ENCODE assay signal across 9 cellular contexts in genomic region chr6:35297541-35298481, GRCh38. TPM values are rescaled to one million over a fixed set of nuclear protein-coding genes. Genes with fewer than 3 reads are reported as not detected.
DNase-seq lines count a peak whose midpoint lies in the region; ATAC-seq and TF ChIP-seq lines count a peak whose summit lies in the region.
"Had no signal": no experiment of that assay in that cellular context is flagged by ENCODE, and none has a peak within 500 bp of the region (broad histone marks: within the 10 kb centered on the region; RNA-seq: fewer than 3 reads in every experiment).

TSS of gene DEF6 (plus strand) at chr6:35297818. CDS start at chr6:35297857, 39 bp downstream.

- no peak for DNase-seq in BJ (ENCODE audit: low read depth)
- peak; percentile 20 for DNase-seq in NCI-H748 treated with DMSO at 0.1 percent for 48 hours (lab: John Stamatoyannopoulos, UW)
- DNase-seq in activated CD8-positive, alpha-beta T cell treated with anti-CD3 and anti-CD28 coated beads for 36 hours: peak; percentile 95
- peak; percentile 80 to 83 (median 81) for DNase-seq in effector memory CD4-positive, alpha-beta T cell
- DNase-seq in mesenteric fat pad (ENCODE audit: low spot score): peak; percentile 93
- peak; percentile 73 to 81 for DNase-seq in stimulated activated CD8-positive, alpha-beta memory T cell treated with anti-CD3 and anti-CD28 coated beads, Interleukin-2, amount 100 ng/mL, for 1 hour (ENCODE audit: low read depth in 2 of 2)

- H3K4me3 ChIP-seq in BJ (ENCODE audit: low read depth, low read length): peak within 1 kb of the TSS; percentile 47
- peak within 1 kb of the TSS; percentile 91 for H3K4me3 ChIP-seq in effector memory CD4-positive, alpha-beta T cell (ENCODE audit: insufficient read depth, low read depth, low read length, poor library complexity, severe bottlenecking)
- H3K4me3 ChIP-seq: SK-N-MC had no signal

- H3K9me3 Mint-ChIP-seq in activated CD8-positive, alpha-beta T cell treated with anti-CD3 and anti-CD28 coated beads for 36 hours: no peaks in the 10 kb centered on the region

- TF ChIP-seq CTCF in BJ (IDR thresholded peaks at IDR 0.05; ENCODE audit: insufficient read depth, low read depth, low read length): peak; percentile 73
- TF ChIP-seq CTCF in activated CD8-positive, alpha-beta T cell treated with anti-CD3 and anti-CD28 coated beads for 36 hours (IDR thresholded peaks at IDR 0.05): peak; percentile 93

- no peaks in the 10 kb centered on the region for H3K27me3 ChIP-seq in BJ (ENCODE audit: control insufficient read depth, insufficient read depth, low read length)
- H3K27me3 ChIP-seq in effector memory CD4-positive, alpha-beta T cell (replicated peaks; ENCODE audit: control insufficient read depth, insufficient read depth, low read length, poor library complexity, severe bottlenecking): no peaks in the 10 kb centered on the region

- peaks cover 45% of the 10 kb centered on the region for H3K4me1 Mint-ChIP-seq in activated CD8-positive, alpha-beta T cell treated with anti-CD3 and anti-CD28 coated beads for 36 hours (ENCODE audit: low read depth)

- POLR2A ChIA-PET in BJ (lab: Charles Lee): no interaction called here
- POLR2A ChIA-PET in activated CD8-positive, alpha-beta T cell treated with anti-CD3 and anti-CD28 coated beads for 36 hours (lab: Charles Lee): interaction anchor here (0.6 to 5.9 kb wide), 19 partner anchors 8 to 178 kb away, joined by 3 to 36 read pairs (median 4); partner anchors contain the start of genes FANCE, PPARD and RPL10A

- TF ChIP-seq POLR2A in GM19193 (IDR thresholded peaks at IDR 0.05; ENCODE audit: extremely low read depth, insufficient read depth, insufficient read length): peak; percentile 64

- peaks cover 45% of the 10 kb centered on the region for H3K4me1 ChIP-seq in effector memory CD4-positive, alpha-beta T cell (ENCODE audit: control insufficient read depth, insufficient read depth, low read length, poor library complexity, severe bottlenecking)

- H3K36me3 ChIP-seq in BJ (ENCODE audit: control insufficient read depth, insufficient read depth, low read length): peaks cover 13% of the 10 kb centered on the region
- H3K36me3 ChIP-seq in effector memory CD4-positive, alpha-beta T cell (ENCODE audit: control insufficient read depth, insufficient read depth, low read length): peaks cover 24% of the 10 kb centered on the region

- CTCF ChIA-PET in BJ (lab: Yijun Ruan, JAX): interaction anchor here (0.6 to 6.2 kb wide), 17 partner anchors 11 to 244 kb away, joined by 3 to 57 read pairs (median 4); partner anchors contain the start of genes FANCE and RPL10A
- CTCF ChIA-PET in activated CD8-positive, alpha-beta T cell treated with anti-CD3 and anti-CD28 coated beads for 36 hours (lab: Charles Lee): interaction anchor here (0.6 to 7.5 kb wide), 26 partner anchors 9 to 434 kb away, joined by 3 to 241 read pairs (median 4); partner anchors contain the start of genes FANCE, PPARD and ZNF76

- no peaks in the 10 kb centered on the region for H3K9me3 ChIP-seq in effector memory CD4-positive, alpha-beta T cell (ENCODE audit: control insufficient read depth, low read length)

- H3K36me3 Mint-ChIP-seq in activated CD8-positive, alpha-beta T cell treated with anti-CD3 and anti-CD28 coated beads for 36 hours (ENCODE audit: low read depth): peaks cover 37% of the 10 kb centered on the region

- ATAC-seq in HG03439 (IDR thresholded peaks at IDR 0.05; ENCODE audit: unreplicated experiment): peak; percentile 52
- peak; percentile 75 for ATAC-seq in activated CD8-positive, alpha-beta T cell treated with anti-CD3 and anti-CD28 coated beads for 36 hours

- intact Hi-C loops in activated CD8-positive, alpha-beta T cell treated with anti-CD3 and anti-CD28 coated beads for 36 hours (cut with micrococcal nuclease): loop anchor here (1.0 to 5.0 kb wide), 3 partner anchors 29 to 169 kb away; partner anchors contain the start of gene RPL10A

- peak within 1 kb of the TSS; percentile 92 for H3K4me3 Mint-ChIP-seq in activated CD8-positive, alpha-beta T cell treated with anti-CD3 and anti-CD28 coated beads for 36 hours

- peak within 1 kb of the TSS; percentile 94 for H3K27ac ChIP-seq in effector memory CD4-positive, alpha-beta T cell (ENCODE audit: insufficient read depth, low read length, poor library complexity, severe bottlenecking)
- H3K27ac ChIP-seq: SK-N-MC had no signal

- H3K27ac Mint-ChIP-seq in activated CD8-positive, alpha-beta T cell treated with anti-CD3 and anti-CD28 coated beads for 36 hours: peak within 1 kb of the TSS; percentile 93

- H3K27me3 Mint-ChIP-seq in activated CD8-positive, alpha-beta T cell treated with anti-CD3 and anti-CD28 coated beads for 36 hours: no peaks in the 10 kb centered on the region

RNA-seq across cellular contexts. Expression of gene DEF6, which starts in this region (rescaled TPM):
- 3.7 and 4.1 TPM in 2 replicates for polyA plus RNA-seq in BJ (2011; rRNA removed)
- polyA minus RNA-seq in BJ (2011; rRNA and poly(A)+ RNA removed): 1.3 and 2.8 TPM in 2 replicates
- total RNA-seq in activated CD8-positive, alpha-beta T cell treated with anti-CD3 and anti-CD28 coated beads for 36 hours: 10 to 100 TPM; 97.1 to 99.1 TPM
- 7.8 TPM for total RNA-seq in mesenteric fat pad

Comparison
In these comparisons a context has a peak if more than half of its experiments do, and no peak if none do; other contexts are left out.
1. RNA of gene DEF6 (total RNA-seq): 97.1 to 99.1 TPM in activated CD8-positive, alpha-beta T cell treated with anti-CD3 and anti-CD28 coated beads for 36 hours; 7.8 TPM in mesenteric fat pad (single experiment); every median in the first group is over 10 times any median in the second.